Comparison of ENCODE assay signal across 1 cellular context in the genomic region with DNA sequence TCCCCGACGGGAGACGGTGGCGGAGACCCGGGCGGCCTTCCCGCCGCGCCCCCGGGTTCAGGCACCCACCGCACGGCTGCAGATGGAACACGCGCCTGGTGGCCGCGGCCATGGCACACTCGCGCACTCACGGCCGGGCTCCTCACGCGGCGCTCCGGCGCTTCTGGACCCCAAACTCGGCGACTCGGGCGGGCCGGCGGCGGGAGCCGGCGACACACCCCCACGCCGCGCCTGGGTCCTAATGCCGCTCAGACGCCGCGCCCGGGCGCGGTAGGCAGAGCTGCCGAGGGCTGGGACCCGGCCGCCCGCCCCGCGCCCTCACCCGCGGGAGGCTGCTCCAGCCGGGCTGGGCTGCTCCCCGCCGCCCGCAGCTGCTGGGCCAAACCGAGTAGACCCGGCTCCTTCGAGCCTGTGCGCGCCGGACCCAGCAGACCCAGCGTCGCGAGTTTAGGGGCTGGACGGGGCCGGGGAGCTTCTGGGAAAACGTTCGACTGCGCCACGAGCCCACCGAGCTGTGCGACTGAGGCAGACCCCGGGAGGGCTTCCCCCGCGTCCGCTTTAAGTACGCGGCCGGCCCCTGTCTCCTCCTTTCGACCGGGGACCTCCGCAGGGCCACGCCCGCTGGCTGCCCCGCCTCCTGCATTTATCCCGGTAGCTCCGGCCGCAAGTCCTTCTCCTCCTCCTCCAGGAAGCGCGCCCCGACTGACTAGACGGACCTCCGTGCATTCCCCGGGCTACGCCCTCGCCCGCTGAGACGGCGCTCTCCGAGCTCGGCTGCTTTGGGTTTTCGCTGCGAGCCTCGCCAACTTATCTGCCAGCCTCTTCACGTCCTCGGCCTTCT.
A peak's percentile ranks its signal among the peaks of the same experiment; 100 is the strongest.
TF ChIP-seq lines count a peak whose summit lies in the region.

A gene (minus strand): TSS at position 165 of the 841 bp plus-strand sequence. CDS start 53 bp downstream, at position 112.

TF ChIP-seq in HepG2, 621 proteins besides CTCF, POLR2A, EP300 and RAD21 (continued from another document and continues in another):
- peak; percentile 43; the same call in 1 of the 2 replicates for TF ChIP-seq ZFP36L2 (CRISPR knock-in tag; IDR thresholded peaks at IDR 0.05)
- TF ChIP-seq ZSCAN29 (CRISPR knock-in tag; conservative IDR thresholded peaks at IDR 0.05): no peak
- TF ChIP-seq, protein P1, sequence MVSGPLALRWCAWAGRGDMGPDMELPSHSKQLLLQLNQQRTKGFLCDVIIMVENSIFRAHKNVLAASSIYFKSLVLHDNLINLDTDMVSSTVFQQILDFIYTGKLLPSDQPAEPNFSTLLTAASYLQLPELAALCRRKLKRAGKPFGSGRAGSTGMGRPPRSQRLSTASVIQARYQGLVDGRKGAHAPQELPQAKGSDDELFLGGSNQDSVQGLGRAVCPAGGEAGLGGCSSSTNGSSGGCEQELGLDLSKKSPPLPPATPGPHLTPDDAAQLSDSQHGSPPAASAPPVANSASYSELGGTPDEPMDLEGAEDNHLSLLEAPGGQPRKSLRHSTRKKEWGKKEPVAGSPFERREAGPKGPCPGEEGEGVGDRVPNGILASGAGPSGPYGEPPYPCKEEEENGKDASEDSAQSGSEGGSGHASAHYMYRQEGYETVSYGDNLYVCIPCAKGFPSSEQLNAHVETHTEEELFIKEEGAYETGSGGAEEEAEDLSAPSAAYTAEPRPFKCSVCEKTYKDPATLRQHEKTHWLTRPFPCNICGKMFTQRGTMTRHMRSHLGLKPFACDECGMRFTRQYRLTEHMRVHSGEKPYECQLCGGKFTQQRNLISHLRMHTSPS (CRISPR knock-in tag; IDR thresholded peaks at IDR 0.05; ENCODE audit: low read depth): peak; percentile 55
- TF ChIP-seq ZNF251 (CRISPR knock-in tag; IDR thresholded peaks at IDR 0.05): no peak
- TF ChIP-seq ZNF816 (CRISPR knock-in tag; IDR thresholded peaks at IDR 0.05; ENCODE audit: borderline replicate concordance): no peak
- TF ChIP-seq ZBTB7B (CRISPR knock-in tag; IDR thresholded peaks at IDR 0.05): peak; percentile 80
- TF ChIP-seq SIN3A (IDR thresholded peaks at IDR 0.05; ENCODE audit: borderline replicate concordance, low read depth, low read length): peak; percentile 62; the same call in 1 of the 2 replicates
- peak; percentile 58; the same call in 1 of the 2 replicates for TF ChIP-seq NR2F6 (IDR thresholded peaks at IDR 0.05)
- peak; percentile 64 for TF ChIP-seq NR2F6 (CRISPR knock-in tag; IDR thresholded peaks at IDR 0.05)
- TF ChIP-seq ZNF30 (CRISPR knock-in tag; IDR thresholded peaks at IDR 0.05): no peak
- TF ChIP-seq ZMYM3 (CRISPR knock-in tag; IDR thresholded peaks at IDR 0.05): peak; percentile 95
- TF ChIP-seq, protein P2, sequence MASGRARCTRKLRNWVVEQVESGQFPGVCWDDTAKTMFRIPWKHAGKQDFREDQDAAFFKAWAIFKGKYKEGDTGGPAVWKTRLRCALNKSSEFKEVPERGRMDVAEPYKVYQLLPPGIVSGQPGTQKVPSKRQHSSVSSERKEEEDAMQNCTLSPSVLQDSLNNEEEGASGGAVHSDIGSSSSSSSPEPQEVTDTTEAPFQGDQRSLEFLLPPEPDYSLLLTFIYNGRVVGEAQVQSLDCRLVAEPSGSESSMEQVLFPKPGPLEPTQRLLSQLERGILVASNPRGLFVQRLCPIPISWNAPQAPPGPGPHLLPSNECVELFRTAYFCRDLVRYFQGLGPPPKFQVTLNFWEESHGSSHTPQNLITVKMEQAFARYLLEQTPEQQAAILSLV (CRISPR knock-in tag; IDR thresholded peaks at IDR 0.05; ENCODE audit: borderline replicate concordance): 0 out of 2 replicates have a peak, but pooled peaks have one; percentile 61
- TF ChIP-seq GLI4 (CRISPR knock-in tag; IDR thresholded peaks at IDR 0.05; ENCODE audit: borderline replicate concordance): 0 out of 2 replicates have a peak, but pooled peaks have one; percentile 32
- TF ChIP-seq ZNF441 (CRISPR knock-in tag; IDR thresholded peaks at IDR 0.05; ENCODE audit: borderline replicate concordance): peak; percentile 71; the same call in 1 of the 2 replicates
- TF ChIP-seq ZNF234 (CRISPR knock-in tag; conservative IDR thresholded peaks at IDR 0.05): no peak
- TF ChIP-seq, protein P3, sequence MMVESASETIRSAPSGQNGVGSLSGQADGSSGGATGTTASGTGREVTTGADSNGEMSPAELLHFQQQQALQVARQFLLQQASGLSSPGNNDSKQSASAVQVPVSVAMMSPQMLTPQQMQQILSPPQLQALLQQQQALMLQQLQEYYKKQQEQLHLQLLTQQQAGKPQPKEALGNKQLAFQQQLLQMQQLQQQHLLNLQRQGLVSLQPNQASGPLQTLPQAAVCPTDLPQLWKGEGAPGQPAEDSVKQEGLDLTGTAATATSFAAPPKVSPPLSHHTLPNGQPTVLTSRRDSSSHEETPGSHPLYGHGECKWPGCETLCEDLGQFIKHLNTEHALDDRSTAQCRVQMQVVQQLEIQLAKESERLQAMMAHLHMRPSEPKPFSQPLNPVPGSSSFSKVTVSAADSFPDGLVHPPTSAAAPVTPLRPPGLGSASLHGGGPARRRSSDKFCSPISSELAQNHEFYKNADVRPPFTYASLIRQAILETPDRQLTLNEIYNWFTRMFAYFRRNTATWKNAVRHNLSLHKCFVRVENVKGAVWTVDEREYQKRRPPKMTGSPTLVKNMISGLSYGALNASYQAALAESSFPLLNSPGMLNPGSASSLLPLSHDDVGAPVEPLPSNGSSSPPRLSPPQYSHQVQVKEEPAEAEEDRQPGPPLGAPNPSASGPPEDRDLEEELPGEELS (CRISPR knock-in tag; IDR thresholded peaks at IDR 0.05): peak; percentile 58; the same call in 1 of the 2 replicates
- TF ChIP-seq ZNF460 (CRISPR knock-in tag; IDR thresholded peaks at IDR 0.05; ENCODE audit: borderline replicate concordance): no peak
- 0 out of 2 replicates have a peak, but pooled peaks have one; percentile 42 for TF ChIP-seq FLYWCH1 (CRISPR knock-in tag; IDR thresholded peaks at IDR 0.05)
- TF ChIP-seq, protein P4, sequence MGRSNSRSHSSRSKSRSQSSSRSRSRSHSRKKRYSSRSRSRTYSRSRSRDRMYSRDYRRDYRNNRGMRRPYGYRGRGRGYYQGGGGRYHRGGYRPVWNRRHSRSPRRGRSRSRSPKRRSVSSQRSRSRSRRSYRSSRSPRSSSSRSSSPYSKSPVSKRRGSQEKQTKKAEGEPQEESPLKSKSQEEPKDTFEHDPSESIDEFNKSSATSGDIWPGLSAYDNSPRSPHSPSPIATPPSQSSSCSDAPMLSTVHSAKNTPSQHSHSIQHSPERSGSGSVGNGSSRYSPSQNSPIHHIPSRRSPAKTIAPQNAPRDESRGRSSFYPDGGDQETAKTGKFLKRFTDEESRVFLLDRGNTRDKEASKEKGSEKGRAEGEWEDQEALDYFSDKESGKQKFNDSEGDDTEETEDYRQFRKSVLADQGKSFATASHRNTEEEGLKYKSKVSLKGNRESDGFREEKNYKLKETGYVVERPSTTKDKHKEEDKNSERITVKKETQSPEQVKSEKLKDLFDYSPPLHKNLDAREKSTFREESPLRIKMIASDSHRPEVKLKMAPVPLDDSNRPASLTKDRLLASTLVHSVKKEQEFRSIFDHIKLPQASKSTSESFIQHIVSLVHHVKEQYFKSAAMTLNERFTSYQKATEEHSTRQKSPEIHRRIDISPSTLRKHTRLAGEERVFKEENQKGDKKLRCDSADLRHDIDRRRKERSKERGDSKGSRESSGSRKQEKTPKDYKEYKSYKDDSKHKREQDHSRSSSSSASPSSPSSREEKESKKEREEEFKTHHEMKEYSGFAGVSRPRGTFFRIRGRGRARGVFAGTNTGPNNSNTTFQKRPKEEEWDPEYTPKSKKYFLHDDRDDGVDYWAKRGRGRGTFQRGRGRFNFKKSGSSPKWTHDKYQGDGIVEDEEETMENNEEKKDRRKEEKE (IDR thresholded peaks at IDR 0.05): no peak
- 0 out of 2 replicates have a peak, but pooled peaks have one; percentile 8 for TF ChIP-seq THAP11 (CRISPR knock-in tag; IDR thresholded peaks at IDR 0.05)
- TF ChIP-seq MBNL3 (CRISPR knock-in tag; conservative IDR thresholded peaks at IDR 0.05): no peak
- TF ChIP-seq, protein P5, sequence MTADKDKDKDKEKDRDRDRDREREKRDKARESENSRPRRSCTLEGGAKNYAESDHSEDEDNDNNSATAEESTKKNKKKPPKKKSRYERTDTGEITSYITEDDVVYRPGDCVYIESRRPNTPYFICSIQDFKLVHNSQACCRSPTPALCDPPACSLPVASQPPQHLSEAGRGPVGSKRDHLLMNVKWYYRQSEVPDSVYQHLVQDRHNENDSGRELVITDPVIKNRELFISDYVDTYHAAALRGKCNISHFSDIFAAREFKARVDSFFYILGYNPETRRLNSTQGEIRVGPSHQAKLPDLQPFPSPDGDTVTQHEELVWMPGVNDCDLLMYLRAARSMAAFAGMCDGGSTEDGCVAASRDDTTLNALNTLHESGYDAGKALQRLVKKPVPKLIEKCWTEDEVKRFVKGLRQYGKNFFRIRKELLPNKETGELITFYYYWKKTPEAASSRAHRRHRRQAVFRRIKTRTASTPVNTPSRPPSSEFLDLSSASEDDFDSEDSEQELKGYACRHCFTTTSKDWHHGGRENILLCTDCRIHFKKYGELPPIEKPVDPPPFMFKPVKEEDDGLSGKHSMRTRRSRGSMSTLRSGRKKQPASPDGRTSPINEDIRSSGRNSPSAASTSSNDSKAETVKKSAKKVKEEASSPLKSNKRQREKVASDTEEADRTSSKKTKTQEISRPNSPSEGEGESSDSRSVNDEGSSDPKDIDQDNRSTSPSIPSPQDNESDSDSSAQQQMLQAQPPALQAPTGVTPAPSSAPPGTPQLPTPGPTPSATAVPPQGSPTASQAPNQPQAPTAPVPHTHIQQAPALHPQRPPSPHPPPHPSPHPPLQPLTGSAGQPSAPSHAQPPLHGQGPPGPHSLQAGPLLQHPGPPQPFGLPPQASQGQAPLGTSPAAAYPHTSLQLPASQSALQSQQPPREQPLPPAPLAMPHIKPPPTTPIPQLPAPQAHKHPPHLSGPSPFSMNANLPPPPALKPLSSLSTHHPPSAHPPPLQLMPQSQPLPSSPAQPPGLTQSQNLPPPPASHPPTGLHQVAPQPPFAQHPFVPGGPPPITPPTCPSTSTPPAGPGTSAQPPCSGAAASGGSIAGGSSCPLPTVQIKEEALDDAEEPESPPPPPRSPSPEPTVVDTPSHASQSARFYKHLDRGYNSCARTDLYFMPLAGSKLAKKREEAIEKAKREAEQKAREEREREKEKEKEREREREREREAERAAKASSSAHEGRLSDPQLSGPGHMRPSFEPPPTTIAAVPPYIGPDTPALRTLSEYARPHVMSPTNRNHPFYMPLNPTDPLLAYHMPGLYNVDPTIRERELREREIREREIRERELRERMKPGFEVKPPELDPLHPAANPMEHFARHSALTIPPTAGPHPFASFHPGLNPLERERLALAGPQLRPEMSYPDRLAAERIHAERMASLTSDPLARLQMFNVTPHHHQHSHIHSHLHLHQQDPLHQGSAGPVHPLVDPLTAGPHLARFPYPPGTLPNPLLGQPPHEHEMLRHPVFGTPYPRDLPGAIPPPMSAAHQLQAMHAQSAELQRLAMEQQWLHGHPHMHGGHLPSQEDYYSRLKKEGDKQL (CRISPR knock-in tag; IDR thresholded peaks at IDR 0.05; ENCODE audit: low read depth): no peak
- TF ChIP-seq, protein P6, sequence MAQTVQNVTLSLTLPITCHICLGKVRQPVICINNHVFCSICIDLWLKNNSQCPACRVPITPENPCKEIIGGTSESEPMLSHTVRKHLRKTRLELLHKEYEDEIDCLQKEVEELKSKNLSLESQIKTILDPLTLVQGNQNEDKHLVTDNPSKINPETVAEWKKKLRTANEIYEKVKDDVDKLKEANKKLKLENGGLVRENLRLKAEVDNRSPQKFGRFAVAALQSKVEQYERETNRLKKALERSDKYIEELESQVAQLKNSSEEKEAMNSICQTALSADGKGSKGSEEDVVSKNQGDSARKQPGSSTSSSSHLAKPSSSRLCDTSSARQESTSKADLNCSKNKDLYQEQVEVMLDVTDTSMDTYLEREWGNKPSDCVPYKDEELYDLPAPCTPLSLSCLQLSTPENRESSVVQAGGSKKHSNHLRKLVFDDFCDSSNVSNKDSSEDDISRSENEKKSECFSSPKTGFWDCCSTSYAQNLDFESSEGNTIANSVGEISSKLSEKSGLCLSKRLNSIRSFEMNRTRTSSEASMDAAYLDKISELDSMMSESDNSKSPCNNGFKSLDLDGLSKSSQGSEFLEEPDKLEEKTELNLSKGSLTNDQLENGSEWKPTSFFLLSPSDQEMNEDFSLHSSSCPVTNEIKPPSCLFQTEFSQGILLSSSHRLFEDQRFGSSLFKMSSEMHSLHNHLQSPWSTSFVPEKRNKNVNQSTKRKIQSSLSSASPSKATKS (CRISPR knock-in tag; IDR thresholded peaks at IDR 0.05): no peak
- TF ChIP-seq, protein P7, sequence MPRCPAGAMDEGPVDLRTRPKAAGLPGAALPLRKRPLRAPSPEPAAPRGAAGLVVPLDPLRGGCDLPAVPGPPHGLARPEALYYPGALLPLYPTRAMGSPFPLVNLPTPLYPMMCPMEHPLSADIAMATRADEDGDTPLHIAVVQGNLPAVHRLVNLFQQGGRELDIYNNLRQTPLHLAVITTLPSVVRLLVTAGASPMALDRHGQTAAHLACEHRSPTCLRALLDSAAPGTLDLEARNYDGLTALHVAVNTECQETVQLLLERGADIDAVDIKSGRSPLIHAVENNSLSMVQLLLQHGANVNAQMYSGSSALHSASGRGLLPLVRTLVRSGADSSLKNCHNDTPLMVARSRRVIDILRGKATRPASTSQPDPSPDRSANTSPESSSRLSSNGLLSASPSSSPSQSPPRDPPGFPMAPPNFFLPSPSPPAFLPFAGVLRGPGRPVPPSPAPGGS (CRISPR knock-in tag; IDR thresholded peaks at IDR 0.05): peak; percentile 74
- TF ChIP-seq DPF2 (CRISPR knock-in tag; IDR thresholded peaks at IDR 0.05; ENCODE audit: borderline replicate concordance, low read depth): 0 out of 2 replicates have a peak, but pooled peaks have one; percentile 13
- TF ChIP-seq YEATS4 (CRISPR knock-in tag; IDR thresholded peaks at IDR 0.05; ENCODE audit: borderline replicate concordance): peak; percentile 64; the same call in 1 of the 2 replicates
- peak; percentile 77; the same call in 1 of the 2 replicates for TF ChIP-seq DNMT1 (CRISPR knock-in tag; IDR thresholded peaks at IDR 0.05)
- TF ChIP-seq ZNF766 (CRISPR knock-in tag; IDR thresholded peaks at IDR 0.05; ENCODE audit: borderline replicate concordance): peak; percentile 72; the same call in 1 of the 2 replicates
- TF ChIP-seq, protein P8, sequence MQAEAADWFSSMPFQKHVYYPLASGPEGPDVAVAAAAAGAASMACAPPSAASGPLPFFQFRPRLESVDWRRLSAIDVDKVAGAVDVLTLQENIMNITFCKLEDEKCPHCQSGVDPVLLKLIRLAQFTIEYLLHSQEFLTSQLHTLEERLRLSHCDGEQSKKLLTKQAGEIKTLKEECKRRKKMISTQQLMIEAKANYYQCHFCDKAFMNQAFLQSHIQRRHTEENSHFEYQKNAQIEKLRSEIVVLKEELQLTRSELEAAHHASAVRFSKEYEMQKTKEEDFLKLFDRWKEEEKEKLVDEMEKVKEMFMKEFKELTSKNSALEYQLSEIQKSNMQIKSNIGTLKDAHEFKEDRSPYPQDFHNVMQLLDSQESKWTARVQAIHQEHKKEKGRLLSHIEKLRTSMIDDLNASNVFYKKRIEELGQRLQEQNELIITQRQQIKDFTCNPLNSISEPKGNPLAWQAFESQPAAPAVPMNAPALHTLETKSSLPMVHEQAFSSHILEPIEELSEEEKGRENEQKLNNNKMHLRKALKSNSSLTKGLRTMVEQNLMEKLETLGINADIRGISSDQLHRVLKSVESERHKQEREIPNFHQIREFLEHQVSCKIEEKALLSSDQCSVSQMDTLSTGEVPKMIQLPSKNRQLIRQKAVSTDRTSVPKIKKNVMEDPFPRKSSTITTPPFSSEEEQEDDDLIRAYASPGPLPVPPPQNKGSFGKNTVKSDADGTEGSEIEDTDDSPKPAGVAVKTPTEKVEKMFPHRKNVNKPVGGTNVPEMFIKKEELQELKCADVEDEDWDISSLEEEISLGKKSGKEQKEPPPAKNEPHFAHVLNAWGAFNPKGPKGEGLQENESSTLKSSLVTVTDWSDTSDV (CRISPR knock-in tag; IDR thresholded peaks at IDR 0.05): no peak
- TF ChIP-seq SALL2 (CRISPR knock-in tag; IDR thresholded peaks at IDR 0.05): peak; percentile 36
- TF ChIP-seq SP2 (CRISPR knock-in tag; IDR thresholded peaks at IDR 0.05): 0 out of 2 replicates have a peak, but pooled peaks have one; percentile 43
